ENCODE assay signal across 1 cellular context in genomic region chr4:98801259-98801725, GRCh38.
TF ChIP-seq lines count a peak whose summit lies in the region.

No MANE protein-coding gene starts in this region.

TF ChIP-seq in K562, 482 proteins besides CTCF, POLR2A, EP300 and RAD21 (continued from another document and continues in another):
- TF ChIP-seq SFPQ (IDR thresholded peaks at IDR 0.05; ENCODE audit: low read depth, low read length) (no peak), BCOR (IDR thresholded peaks at IDR 0.05) (peak; percentile 82), IRF2 (CRISPR knock-in tag; IDR thresholded peaks at IDR 0.05) (no peak), ZNF512 (tag; IDR thresholded peaks at IDR 0.05) (no peak), RBM22 (IDR thresholded peaks at IDR 0.05; ENCODE audit: low read depth, low read length, poor library complexity, severe bottlenecking) (no peak), HLTF (IDR thresholded peaks at IDR 0.05) (no peak), CREB1 (IDR thresholded peaks at IDR 0.05) (peak; percentile 67), CREB1 (CRISPR knock-in tag; IDR thresholded peaks at IDR 0.05) (no peak), PTBP1 (IDR thresholded peaks at IDR 0.05; ENCODE audit: low read depth, low read length) (no peak), ATF7 (IDR thresholded peaks at IDR 0.05) (0 out of 2 replicates have a peak, but pooled peaks have one; percentile 45), HDAC3 (IDR thresholded peaks at IDR 0.05; ENCODE audit: borderline replicate concordance, partially characterized antibody) (peak; percentile 69), CC2D1A (IDR thresholded peaks at IDR 0.05) (peak; percentile 93; the same call in 1 of the 2 replicates), STAT5A (IDR thresholded peaks at IDR 0.05; ENCODE audit: borderline replicate concordance, low read length) (peak; percentile 96), SMARCA4 (IDR thresholded peaks at IDR 0.05) (peak; percentile 86), ZBTB8A (IDR thresholded peaks at IDR 0.05; ENCODE audit: partially characterized antibody) (no peak), CTBP1 (IDR thresholded peaks at IDR 0.05; ENCODE audit: borderline replicate concordance) (peak; percentile 90), HDAC2 (IDR thresholded peaks at IDR 0.05) (peak; percentile 97), SMARCB1 (IDR thresholded peaks at IDR 0.05; ENCODE audit: insufficient read length, low read depth) (no peak), MAFF (IDR thresholded peaks at IDR 0.05; ENCODE audit: low read length) (no peak), ARHGAP35 (IDR thresholded peaks at IDR 0.05; ENCODE audit: partially characterized antibody) (no peak), SMARCC2 (IDR thresholded peaks at IDR 0.05; ENCODE audit: low read depth) (peak; percentile 49; the same call in 1 of the 2 replicates), NCOA2 (IDR thresholded peaks at IDR 0.05; ENCODE audit: partially characterized antibody in 2 of 2) (no peak), MYNN (IDR thresholded peaks at IDR 0.05) (peak; percentile 76; the same call in 1 of the 2 replicates), MYNN (CRISPR knock-in tag; IDR thresholded peaks at IDR 0.05) (no peak), ZNF589 (CRISPR knock-in tag; IDR thresholded peaks at IDR 0.05; ENCODE audit: low read depth) (no peak), KAT2B (IDR thresholded peaks at IDR 0.05; ENCODE audit: low read depth, low read length) (no peak), NR2F6 (CRISPR knock-in tag; IDR thresholded peaks at IDR 0.05) (no peak), BRF2 (IDR thresholded peaks at IDR 0.05; ENCODE audit: borderline replicate concordance, insufficient read depth, insufficient read length) (no peak), PATZ1 (CRISPR knock-in tag; IDR thresholded peaks at IDR 0.05; ENCODE audit: borderline replicate concordance) (no peak), E2F6 (IDR thresholded peaks at IDR 0.05; ENCODE audit: borderline replicate concordance in 1 of 2, extremely low read depth in 1 of 2, insufficient read depth in 1 of 2, insufficient read length in 1 of 2, low read depth in 1 of 2, low read length in 1 of 2, poor library complexity in 1 of 2, severe bottlenecking in 1 of 2) (no peak), HCFC1 (IDR thresholded peaks at IDR 0.05; ENCODE audit: low read depth, low read length) (no peak), ARID1B (IDR thresholded peaks at IDR 0.05) (peak; percentile 95), EGR1 (conservative IDR thresholded peaks at IDR 0.05) (peak; percentile 24; the same call in 1 of the 2 replicates), E2F4 (CRISPR knock-in tag; IDR thresholded peaks at IDR 0.05; ENCODE audit: low read depth) (no peak), ETS2 (tag; IDR thresholded peaks at IDR 0.05; ENCODE audit: borderline replicate concordance, poor library complexity, severe bottlenecking) (no peak), MBD2 (IDR thresholded peaks at IDR 0.05; ENCODE audit: borderline replicate concordance, low read depth) (peak; percentile 37; the same call in 1 of the 2 replicates), TAF7 (tag; IDR thresholded peaks at IDR 0.05) (no peak), POU5F1 (IDR thresholded peaks at IDR 0.05; ENCODE audit: borderline replicate concordance, low read depth, low read length, partially characterized antibody) (no peak), XRCC5 (IDR thresholded peaks at IDR 0.05; ENCODE audit: low read depth, low read length) (no peak), LEF1 (IDR thresholded peaks at IDR 0.05) (peak; percentile 51; the same call in 1 of the 2 replicates), CBX8 (IDR thresholded peaks at IDR 0.05; ENCODE audit: borderline replicate concordance, extremely low read depth, low read depth, low read length, poor library complexity, severe bottlenecking) (no peak), NFXL1 (CRISPR knock-in tag; IDR thresholded peaks at IDR 0.05) (no peak), ZSCAN29 (IDR thresholded peaks at IDR 0.05) (no peak), NRF1 (conservative IDR thresholded peaks at IDR 0.05 in 1 of 2, IDR thresholded peaks at IDR 0.05 in 1 of 2) (peak; percentile 87 to 89)
- TF ChIP-seq, protein P1, sequence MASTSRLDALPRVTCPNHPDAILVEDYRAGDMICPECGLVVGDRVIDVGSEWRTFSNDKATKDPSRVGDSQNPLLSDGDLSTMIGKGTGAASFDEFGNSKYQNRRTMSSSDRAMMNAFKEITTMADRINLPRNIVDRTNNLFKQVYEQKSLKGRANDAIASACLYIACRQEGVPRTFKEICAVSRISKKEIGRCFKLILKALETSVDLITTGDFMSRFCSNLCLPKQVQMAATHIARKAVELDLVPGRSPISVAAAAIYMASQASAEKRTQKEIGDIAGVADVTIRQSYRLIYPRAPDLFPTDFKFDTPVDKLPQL (IDR thresholded peaks at IDR 0.05; ENCODE audit: extremely low read depth, insufficient read length), result no peak
- TF ChIP-seq, protein P2, sequence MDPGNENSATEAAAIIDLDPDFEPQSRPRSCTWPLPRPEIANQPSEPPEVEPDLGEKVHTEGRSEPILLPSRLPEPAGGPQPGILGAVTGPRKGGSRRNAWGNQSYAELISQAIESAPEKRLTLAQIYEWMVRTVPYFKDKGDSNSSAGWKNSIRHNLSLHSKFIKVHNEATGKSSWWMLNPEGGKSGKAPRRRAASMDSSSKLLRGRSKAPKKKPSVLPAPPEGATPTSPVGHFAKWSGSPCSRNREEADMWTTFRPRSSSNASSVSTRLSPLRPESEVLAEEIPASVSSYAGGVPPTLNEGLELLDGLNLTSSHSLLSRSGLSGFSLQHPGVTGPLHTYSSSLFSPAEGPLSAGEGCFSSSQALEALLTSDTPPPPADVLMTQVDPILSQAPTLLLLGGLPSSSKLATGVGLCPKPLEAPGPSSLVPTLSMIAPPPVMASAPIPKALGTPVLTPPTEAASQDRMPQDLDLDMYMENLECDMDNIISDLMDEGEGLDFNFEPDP (CRISPR knock-in tag; IDR thresholded peaks at IDR 0.05), result no peak
- TF ChIP-seq, protein P3, sequence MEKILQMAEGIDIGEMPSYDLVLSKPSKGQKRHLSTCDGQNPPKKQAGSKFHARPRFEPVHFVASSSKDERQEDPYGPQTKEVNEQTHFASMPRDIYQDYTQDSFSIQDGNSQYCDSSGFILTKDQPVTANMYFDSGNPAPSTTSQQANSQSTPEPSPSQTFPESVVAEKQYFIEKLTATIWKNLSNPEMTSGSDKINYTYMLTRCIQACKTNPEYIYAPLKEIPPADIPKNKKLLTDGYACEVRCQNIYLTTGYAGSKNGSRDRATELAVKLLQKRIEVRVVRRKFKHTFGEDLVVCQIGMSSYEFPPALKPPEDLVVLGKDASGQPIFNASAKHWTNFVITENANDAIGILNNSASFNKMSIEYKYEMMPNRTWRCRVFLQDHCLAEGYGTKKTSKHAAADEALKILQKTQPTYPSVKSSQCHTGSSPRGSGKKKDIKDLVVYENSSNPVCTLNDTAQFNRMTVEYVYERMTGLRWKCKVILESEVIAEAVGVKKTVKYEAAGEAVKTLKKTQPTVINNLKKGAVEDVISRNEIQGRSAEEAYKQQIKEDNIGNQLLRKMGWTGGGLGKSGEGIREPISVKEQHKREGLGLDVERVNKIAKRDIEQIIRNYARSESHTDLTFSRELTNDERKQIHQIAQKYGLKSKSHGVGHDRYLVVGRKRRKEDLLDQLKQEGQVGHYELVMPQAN (IDR thresholded peaks at IDR 0.05; ENCODE audit: borderline replicate concordance), result no peak
- TF ChIP-seq, protein P4, sequence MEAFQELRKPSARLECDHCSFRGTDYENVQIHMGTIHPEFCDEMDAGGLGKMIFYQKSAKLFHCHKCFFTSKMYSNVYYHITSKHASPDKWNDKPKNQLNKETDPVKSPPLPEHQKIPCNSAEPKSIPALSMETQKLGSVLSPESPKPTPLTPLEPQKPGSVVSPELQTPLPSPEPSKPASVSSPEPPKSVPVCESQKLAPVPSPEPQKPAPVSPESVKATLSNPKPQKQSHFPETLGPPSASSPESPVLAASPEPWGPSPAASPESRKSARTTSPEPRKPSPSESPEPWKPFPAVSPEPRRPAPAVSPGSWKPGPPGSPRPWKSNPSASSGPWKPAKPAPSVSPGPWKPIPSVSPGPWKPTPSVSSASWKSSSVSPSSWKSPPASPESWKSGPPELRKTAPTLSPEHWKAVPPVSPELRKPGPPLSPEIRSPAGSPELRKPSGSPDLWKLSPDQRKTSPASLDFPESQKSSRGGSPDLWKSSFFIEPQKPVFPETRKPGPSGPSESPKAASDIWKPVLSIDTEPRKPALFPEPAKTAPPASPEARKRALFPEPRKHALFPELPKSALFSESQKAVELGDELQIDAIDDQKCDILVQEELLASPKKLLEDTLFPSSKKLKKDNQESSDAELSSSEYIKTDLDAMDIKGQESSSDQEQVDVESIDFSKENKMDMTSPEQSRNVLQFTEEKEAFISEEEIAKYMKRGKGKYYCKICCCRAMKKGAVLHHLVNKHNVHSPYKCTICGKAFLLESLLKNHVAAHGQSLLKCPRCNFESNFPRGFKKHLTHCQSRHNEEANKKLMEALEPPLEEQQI (IDR thresholded peaks at IDR 0.05), result peak; percentile 42; the same call in 1 of the 2 replicates
- TF ChIP-seq, protein P5, sequence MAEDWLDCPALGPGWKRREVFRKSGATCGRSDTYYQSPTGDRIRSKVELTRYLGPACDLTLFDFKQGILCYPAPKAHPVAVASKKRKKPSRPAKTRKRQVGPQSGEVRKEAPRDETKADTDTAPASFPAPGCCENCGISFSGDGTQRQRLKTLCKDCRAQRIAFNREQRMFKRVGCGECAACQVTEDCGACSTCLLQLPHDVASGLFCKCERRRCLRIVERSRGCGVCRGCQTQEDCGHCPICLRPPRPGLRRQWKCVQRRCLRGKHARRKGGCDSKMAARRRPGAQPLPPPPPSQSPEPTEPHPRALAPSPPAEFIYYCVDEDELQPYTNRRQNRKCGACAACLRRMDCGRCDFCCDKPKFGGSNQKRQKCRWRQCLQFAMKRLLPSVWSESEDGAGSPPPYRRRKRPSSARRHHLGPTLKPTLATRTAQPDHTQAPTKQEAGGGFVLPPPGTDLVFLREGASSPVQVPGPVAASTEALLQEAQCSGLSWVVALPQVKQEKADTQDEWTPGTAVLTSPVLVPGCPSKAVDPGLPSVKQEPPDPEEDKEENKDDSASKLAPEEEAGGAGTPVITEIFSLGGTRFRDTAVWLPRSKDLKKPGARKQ (CRISPR knock-in tag; IDR thresholded peaks at IDR 0.05), result no peak
